16 cellular contexts compared by ENCODE assay signal in genomic region chr7:100806276-100806675, GRCh38. TPM values are rescaled to one million over a fixed set of nuclear protein-coding genes. Genes with fewer than 3 reads are reported as not detected.
DNase-seq lines count a peak whose midpoint lies in the region; TF ChIP-seq lines count a peak whose summit lies in the region.
"Had no signal": no experiment of that assay in that cellular context is flagged by ENCODE, and none has a peak within 500 bp of the region (broad histone marks: within the 10 kb centered on the region; RNA-seq: fewer than 3 reads in every experiment).

No MANE protein-coding gene starts in this region.

- CTCF ChIA-PET in mammary epithelial cell (lab: Charles Lee; ENCODE audit: low non-redundant PET) = no interaction called here

- TF ChIP-seq CTCF in breast epithelium (IDR thresholded peaks at IDR 0.05) = no peak
- no peak for TF ChIP-seq CTCF in mammary epithelial cell (conservative IDR thresholded peaks at IDR 0.05 in 1 of 2, IDR thresholded peaks at IDR 0.05 in 1 of 2; ENCODE audit: extremely low read depth in 1 of 2, insufficient read depth in 1 of 2, low read depth in 1 of 2, low read length in 2 of 2)
- TF ChIP-seq CTCF in endothelial cell (IDR thresholded peaks at IDR 0.05; ENCODE audit: unreplicated experiment) = no peak
- no peak for TF ChIP-seq CTCF in osteoblast (IDR thresholded peaks at IDR 0.05; ENCODE audit: extremely low read depth, low read depth, low read length)
- TF ChIP-seq CTCF in vagina (IDR thresholded peaks at IDR 0.05) = no peak

- H2AFZ ChIP-seq in mammary epithelial cell (ENCODE audit: low read depth, low read length) (no peak overlapping the region), osteoblast (ENCODE audit: low read length) (no peak overlapping the region)

- dilution Hi-C loops in mammary epithelial cell (cut with HindIII; ENCODE audit: low sequenced_read_pairs) = loop anchor here (5.0 kb wide), 1 partner anchor 39 kb away; no protein-coding TSS in a partner anchor

- H3K4me1 Mint-ChIP-seq in endothelial cell (ENCODE audit: unreplicated experiment) = peaks cover 29% of the 10 kb centered on the region

- H3K27me3 ChIP-seq in breast epithelium = no peaks in the 10 kb centered on the region
- no peaks in the 10 kb centered on the region for H3K27me3 ChIP-seq in mammary epithelial cell (ENCODE audit: insufficient read depth, low read length)
- H3K27me3 ChIP-seq in osteoblast (ENCODE audit: insufficient read depth, low read length) = no peaks in the 10 kb centered on the region
- H3K27me3 ChIP-seq in vagina = no peaks in the 10 kb centered on the region

- H3K79me2 ChIP-seq in mammary epithelial cell (ENCODE audit: insufficient read depth, low read length) (peaks cover 6% of the 10 kb centered on the region), osteoblast (ENCODE audit: insufficient read depth, low read length) (no peaks in the 10 kb centered on the region)

- peak overlapping the region; percentile 67 for H3K4me3 Mint-ChIP-seq in endothelial cell (ENCODE audit: unreplicated experiment)
- H3K4me3 Mint-ChIP-seq: CD8-positive, alpha-beta T cell had no signal

- H3K9me3 Mint-ChIP-seq in endothelial cell (ENCODE audit: unreplicated experiment) = no peaks in the 10 kb centered on the region
- H3K9me3 Mint-ChIP-seq: CD8-positive, alpha-beta T cell had no signal

- in situ Hi-C loops in mammary epithelial cell (cut with MboI; ENCODE audit: low sequenced_read_pairs in 2 of 2) = no loop called here

- H3K4me1 ChIP-seq in breast epithelium (peaks cover 0 to 20% of the 10 kb centered on the region in 2 donors), mammary epithelial cell (ENCODE audit: insufficient read depth, low read length) (peaks cover 27% of the 10 kb centered on the region), osteoblast (ENCODE audit: insufficient read depth, low read length) (peaks cover 5% of the 10 kb centered on the region), vagina (peaks cover 41% of the 10 kb centered on the region)

- 96% methylated on average over 9 of the region's 9 CpGs for WGBS in mammary epithelial cell (ENCODE audit: low coverage, missing lambda C conversion rate)

- no peak overlapping the region for H3K4me2 ChIP-seq in mammary epithelial cell (ENCODE audit: insufficient read depth, low read depth, low read length)
- H3K4me2 ChIP-seq in osteoblast (ENCODE audit: insufficient read depth, low read length) = no peak overlapping the region

- H3K4me3 ChIP-seq in breast epithelium (no peak overlapping the region), mammary epithelial cell (replicated peaks in 1 of 3; ENCODE audit: insufficient read depth in 1 of 3, low read depth in 2 of 3, low read length in 3 of 3) (no peak overlapping the region), osteoblast (ENCODE audit: insufficient read depth, low read length) (no peak overlapping the region), vagina (no peak overlapping the region)

- DNase-seq in breast epithelium (ENCODE audit: low spot score in 2 of 2) = no peak
- no peak for DNase-seq in mammary epithelial cell
- DNase-seq in endothelial cell (ENCODE audit: low spot score) = no peak
- peak; percentile 81 for DNase-seq in osteoblast (ENCODE audit: insufficient read length, low spot score, missing footprints)
- no peak for DNase-seq in vagina (ENCODE audit: extremely low spot score in 2 of 2)
- no peak for DNase-seq in middle frontal gyrus (ENCODE audit: extremely low spot score, low spot score)
- DNase-seq in midbrain (lab: John Stamatoyannopoulos, UW) = no peak
- no peak for DNase-seq in RKO (ENCODE audit: low spot score)
- DNase-seq: 8988T; ACHN; CD8-positive, alpha-beta T cell; COR-L47; DMS153; DND-41; GDM1; IMR-90 had no signal

- no peak for TF ChIP-seq POLR2A in breast epithelium (IDR thresholded peaks at IDR 0.05)
- TF ChIP-seq POLR2A in vagina (IDR thresholded peaks at IDR 0.05) = no peak

- no peak overlapping the region for H3K27ac Mint-ChIP-seq in endothelial cell (ENCODE audit: unreplicated experiment)
- H3K27ac Mint-ChIP-seq: CD8-positive, alpha-beta T cell had no signal

- no TSS peak for BruUV-seq in mammary epithelial cell (replicated peaks; lab: Mats Ljungman, UMichigan)

- H3K36me3 Mint-ChIP-seq in endothelial cell (ENCODE audit: low read depth, unreplicated experiment) = peaks cover 59% of the 10 kb centered on the region

- H3K9me3 ChIP-seq in breast epithelium = no peaks in the 10 kb centered on the region
- no peaks in the 10 kb centered on the region for H3K9me3 ChIP-seq in mammary epithelial cell (replicated peaks; ENCODE audit: insufficient read depth, low read length)
- no peaks in the 10 kb centered on the region for H3K9me3 ChIP-seq in osteoblast (ENCODE audit: low read depth, low read length)
- no peaks in the 10 kb centered on the region for H3K9me3 ChIP-seq in vagina

- H3K9ac ChIP-seq in mammary epithelial cell (ENCODE audit: insufficient read depth, low read length) = no peak overlapping the region

- H3K36me3 ChIP-seq in breast epithelium = no peaks in the 10 kb centered on the region
- peaks cover 44% of the 10 kb centered on the region for H3K36me3 ChIP-seq in mammary epithelial cell (ENCODE audit: insufficient read depth, low read length)
- peaks cover 6% of the 10 kb centered on the region for H3K36me3 ChIP-seq in osteoblast (ENCODE audit: insufficient read depth, low read length)
- H3K36me3 ChIP-seq in vagina = peaks cover 0 to 57% of the 10 kb centered on the region in 2 donors

- peaks cover 21% of the 10 kb centered on the region for H3K27me3 Mint-ChIP-seq in endothelial cell (ENCODE audit: unreplicated experiment)

- intact Hi-C loops in breast epithelium (cut with DNase I; ENCODE audit: low total_unique reads) (no loop called here), mammary epithelial cell (cut with micrococcal nuclease) (no loop called here), vagina (cut with DNase I) (no loop called here)

- no peaks in the 10 kb centered on the region for H4K20me1 ChIP-seq in mammary epithelial cell (ENCODE audit: insufficient read depth, low read length)
- H4K20me1 ChIP-seq in osteoblast (ENCODE audit: insufficient read depth, low read length) = no peaks in the 10 kb centered on the region

- H3K27ac ChIP-seq in breast epithelium (peak overlapping the region; percentile 6 to 86), mammary epithelial cell (ENCODE audit: insufficient read depth, low read depth, low read length) (no peak overlapping the region), osteoblast (ENCODE audit: low read depth, low read length) (no peak overlapping the region), vagina (peak overlapping the region; percentile 76)

RNA-seq across cellular contexts. Expression of gene EPHB4, which starts 21.0 kb away (rescaled TPM):
- total RNA-seq in breast epithelium (10 to 100 TPM; 21.4 to 64.9 (median 31.8) TPM), mammary epithelial cell (10 to 100 TPM; 75.0 to 81.0 TPM), endothelial cell (ENCODE audit: unreplicated experiment) (288 TPM), osteoblast (41.8 and 47.0 TPM in 2 replicates), vagina (72.4 TPM)
- polyA plus RNA-seq in mammary epithelial cell = 71.4 TPM
- 145 TPM for polyA minus RNA-seq in mammary epithelial cell

RNA-seq across cellular contexts. Expression of gene SLC12A9, which starts 46.2 kb away (rescaled TPM):
- total RNA-seq in breast epithelium (10 to 100 TPM; 13.3 to 18.0 (median 16.7) TPM), mammary epithelial cell (10 to 100 TPM; 11.7 to 31.0 TPM), endothelial cell (ENCODE audit: unreplicated experiment) (60.5 TPM), osteoblast (19.5 and 20.0 TPM in 2 replicates), vagina (15.7 TPM)
- 11.5 TPM for polyA plus RNA-seq in mammary epithelial cell
- polyA minus RNA-seq in mammary epithelial cell = 18.6 TPM

Comparison
In these comparisons a context has a peak if more than half of its experiments do, and no peak if none do; other contexts are left out.
1. H3K27ac ChIP-seq: peak in breast epithelium (2 of 2) and vagina (single experiment); none in mammary epithelial cell (single experiment) and osteoblast (single experiment).